Comparison of ENCODE assay signal across 7 cellular contexts in the genomic region with DNA sequence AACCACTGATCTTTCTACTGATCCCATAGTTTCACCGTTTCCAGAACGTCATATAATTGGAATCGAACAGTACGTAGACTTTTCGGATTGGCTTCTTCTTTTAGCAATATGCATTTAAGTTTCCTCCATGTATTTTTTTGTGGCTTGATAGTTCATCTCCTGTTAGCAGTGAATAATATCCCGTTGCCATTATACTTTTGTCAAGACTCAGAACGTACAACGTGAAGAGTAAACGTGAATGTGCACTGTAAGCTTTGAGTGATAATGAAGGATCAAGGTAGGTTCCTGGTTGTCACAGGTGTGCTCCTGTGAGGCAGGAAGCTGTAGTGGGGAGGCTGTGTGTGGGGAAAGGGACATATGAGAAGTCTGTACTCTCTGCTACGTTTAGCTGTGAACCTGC.
A peak's percentile ranks its signal among the peaks of the same experiment; 100 is the strongest.
DNase-seq lines count a peak whose midpoint lies in the region; ATAC-seq, FAIRE-seq and TF ChIP-seq lines count a peak whose summit lies in the region.
"Not testable (repeated sequence)": the region's sequence is repeated elsewhere in the genome, so short reads cannot be mapped to it uniquely, and the experiment has no call there.

No MANE protein-coding gene starts in this region.

- dilution Hi-C loops in endothelial cell of umbilical vein (cut with MboI; ENCODE audit: extremely low pct_ligation_motif_present, low sequenced_read_pairs) = not testable (repeated sequence)

- not testable (repeated sequence) for H3K4me2 ChIP-seq in MM.1S (ENCODE audit: low read depth, low read length); GM12878 (ENCODE audit: control insufficient read depth, insufficient read depth); endothelial cell of umbilical vein (ENCODE audit: insufficient read depth, low read length)

- not testable (repeated sequence) for TF ChIP-seq CTCF in MM.1S (IDR thresholded peaks at IDR 0.05; ENCODE audit: low read length); GM12878 (IDR thresholded peaks at IDR 0.05 in 2 of 3, conservative IDR thresholded peaks at IDR 0.05 in 1 of 3; ENCODE audit: control insufficient read depth in 2 of 3, extremely low read depth in 1 of 3, insufficient read depth in 1 of 3, low read depth in 3 of 3, low read length in 3 of 3); endothelial cell of umbilical vein (IDR thresholded peaks at IDR 0.05; ENCODE audit: extremely low read depth in 1 of 2, insufficient read depth in 1 of 2, low read depth in 1 of 2, low read length in 2 of 2)

- not testable (repeated sequence) for H3K4me3 ChIP-seq in MM.1S (ENCODE audit: low read length); GM12878; endothelial cell of umbilical vein (replicated peaks in 1 of 3; ENCODE audit: insufficient read depth in 1 of 3, low read depth in 1 of 3, low read length in 3 of 3)

- not testable (repeated sequence) for TF ChIP-seq RAD21 in GM12878 (IDR thresholded peaks at IDR 0.05; ENCODE audit: insufficient read depth, low read depth, low read length)

- FAIRE-seq in GM12878 (lab: Jason Lieb, UNC); endothelial cell of umbilical vein (lab: Jason Lieb, UNC): not testable (repeated sequence)

- not testable (repeated sequence) for H4K20me1 ChIP-seq in MM.1S (ENCODE audit: insufficient read depth, low read length); GM12878 (ENCODE audit: control insufficient read depth, insufficient read depth); endothelial cell of umbilical vein (replicated peaks; ENCODE audit: control insufficient read depth, extremely low read depth, insufficient read depth, low read length)

- H3F3A ChIP-seq in MM.1S (ENCODE audit: insufficient read depth, low read length) = not testable (repeated sequence)

- not testable (repeated sequence) for H3K9me2 ChIP-seq in MM.1S (replicated peaks; ENCODE audit: insufficient read depth, low read length)

- 48% methylated on average over 10 of the region's 10 CpGs for WGBS in GM12878 (ENCODE audit: insufficient coverage, insufficient replicate concordance, low lambda C conversion rate, missing lambda C conversion rate)

- not testable (repeated sequence) for H3K9ac ChIP-seq in MM.1S (ENCODE audit: low read length); GM12878 (ENCODE audit: control insufficient read depth, insufficient read depth, low read length); endothelial cell of umbilical vein (replicated peaks; ENCODE audit: extremely low read depth, insufficient read depth, low read length)

- SMC1A ChIA-PET in GM12878 (lab: Charles Lee; ENCODE audit: uncharacterized antibody, unreplicated experiment) = not testable (repeated sequence)

- H3K27ac ChIP-seq in MM.1S (ENCODE audit: low read length); GM12878 (ENCODE audit: control insufficient read depth, insufficient read depth); endothelial cell of umbilical vein (ENCODE audit: insufficient read depth, low read depth, low read length): not testable (repeated sequence)

- not testable (repeated sequence) for BruUV-seq in GM12878 (replicated peaks; lab: Mats Ljungman, UMichigan); endothelial cell of umbilical vein (replicated peaks; lab: Mats Ljungman, UMichigan)

- POLR2A ChIA-PET in GM12878 (lab: Charles Lee); endothelial cell of umbilical vein (lab: Charles Lee): not testable (repeated sequence)

- in situ Hi-C loops in SK-MEL-5 (cut with HindIII; ENCODE audit: low pct_unique_long_range_greater_than_20kb, low sequenced_read_pairs); GM12878 (cut with MboI): not testable (repeated sequence)

- DNase-seq in H4 (ENCODE audit: low spot score) (peak; percentile 24), MM.1S (peak; percentile 6), SK-MEL-5 (ENCODE audit: low read depth, low spot score) (peak; percentile 26), GM12878 (ENCODE audit: low read depth, low spot score) (peak; percentile 11), endothelial cell of umbilical vein (ENCODE audit: low read depth, low spot score) (peak; percentile 30), left kidney (ENCODE audit: low read depth, low spot score) (peak; percentile 25), pons (ENCODE audit: low spot score) (peak; percentile 46)

- not testable (repeated sequence) for H3K9me3 ChIP-seq in MM.1S (replicated peaks; ENCODE audit: insufficient read depth, low read length); GM12878 (replicated peaks; ENCODE audit: control insufficient read depth, insufficient read depth, low read length); endothelial cell of umbilical vein (replicated peaks; ENCODE audit: control insufficient read depth, insufficient read depth, low read length)

- TF ChIP-seq POLR2A in GM12878 (IDR thresholded peaks at IDR 0.05; ENCODE audit: low read depth, low read length); endothelial cell of umbilical vein (IDR thresholded peaks at IDR 0.05; ENCODE audit: low read depth, low read length): not testable (repeated sequence)

- ATAC-seq in GM12878 = not testable (repeated sequence)

- not testable (repeated sequence) for TF ChIP-seq EP300 in GM12878 (IDR thresholded peaks at IDR 0.05; ENCODE audit: borderline replicate concordance in 1 of 2, control insufficient read depth in 1 of 2, low read depth in 2 of 2, low read length in 2 of 2)

- not testable (repeated sequence) for H2AFZ ChIP-seq in MM.1S (ENCODE audit: low read length); GM12878 (ENCODE audit: control insufficient read depth, low read depth, low read length); endothelial cell of umbilical vein (ENCODE audit: low read depth, low read length)

- not testable (repeated sequence) for H3K27me3 ChIP-seq in MM.1S (replicated peaks; ENCODE audit: insufficient read depth, low read length); GM12878 (replicated peaks in 1 of 2; ENCODE audit: control insufficient read depth in 2 of 2, insufficient read depth in 2 of 2, low read length in 1 of 2); endothelial cell of umbilical vein (ENCODE audit: control insufficient read depth in 2 of 2, insufficient read depth in 2 of 2, low read length in 2 of 2)

- not testable (repeated sequence) for H3K4me1 ChIP-seq in MM.1S (ENCODE audit: low read length); GM12878 (ENCODE audit: control insufficient read depth, insufficient read depth, low read length); endothelial cell of umbilical vein (ENCODE audit: control insufficient read depth, extremely low read depth, insufficient read depth, low read length)

- H3K9me1 ChIP-seq in endothelial cell of umbilical vein (replicated peaks; ENCODE audit: control insufficient read depth, extremely low read depth, insufficient read depth, low read length) = not testable (repeated sequence)

- CTCF ChIA-PET in GM12878 (lab: Yijun Ruan, JAX); endothelial cell of umbilical vein (lab: Charles Lee): not testable (repeated sequence)

- H3K36me3 ChIP-seq in MM.1S (replicated peaks; ENCODE audit: insufficient read depth, low read length); GM12878 (ENCODE audit: control insufficient read depth in 2 of 2, insufficient read depth in 2 of 2, low read length in 1 of 2); endothelial cell of umbilical vein (ENCODE audit: control insufficient read depth in 2 of 2, extremely low read depth in 1 of 2, insufficient read depth in 2 of 2, low read length in 2 of 2): not testable (repeated sequence)

- intact Hi-C loops in GM12878 (cut with micrococcal nuclease; ENCODE audit: unreplicated experiment); endothelial cell of umbilical vein (cut with micrococcal nuclease): not testable (repeated sequence)

- not testable (repeated sequence) for H3K79me2 ChIP-seq in MM.1S (ENCODE audit: low read length); endothelial cell of umbilical vein (ENCODE audit: control insufficient read depth, insufficient read depth, low read length)
- H3K79me2 ChIP-seq in GM12878 (ENCODE audit: control insufficient read depth, insufficient read depth, low read length) = peaks cover 17% of the 10 kb centered on the region

- RAD21 ChIA-PET in GM12878 (lab: Charles Lee; ENCODE audit: unreplicated experiment) = not testable (repeated sequence)
